ENCODE assay signal across 16 cellular contexts in genomic region chr1:114122891-114123621, GRCh38. TPM values are rescaled to one million over a fixed set of nuclear protein-coding genes. Genes with fewer than 3 reads are reported as not detected.
DNase-seq lines count a peak whose midpoint lies in the region; ATAC-seq and TF ChIP-seq lines count a peak whose summit lies in the region.
"Had no signal": no experiment of that assay in that cellular context is flagged by ENCODE, and none has a peak within 500 bp of the region (broad histone marks: within the 10 kb centered on the region; RNA-seq: fewer than 3 reads in every experiment).

No MANE protein-coding gene starts in this region.

- no peak for TF ChIP-seq POLR2A in HCT116 (IDR thresholded peaks at IDR 0.05; ENCODE audit: borderline replicate concordance, extremely low read depth, insufficient read depth, insufficient read length)

- intact Hi-C loops in HCT116 (cut with micrococcal nuclease), result no loop called here

- TF ChIP-seq CTCF in AG10803 (conservative IDR thresholded peaks at IDR 0.05; ENCODE audit: low read length) (no peak), HCT116 (IDR thresholded peaks at IDR 0.05 in 2 of 3, conservative IDR thresholded peaks at IDR 0.05 in 1 of 3; ENCODE audit: borderline replicate concordance in 1 of 3, insufficient read depth in 1 of 3, low read depth in 2 of 3, low read length in 2 of 3) (no peak), WERI-Rb-1 (IDR thresholded peaks at IDR 0.05; ENCODE audit: low read depth, low read length) (peak; percentile 34; the same call in 1 of the 2 replicates)

- H3K4me2 ChIP-seq in HCT116 (ENCODE audit: low read length) (no peak overlapping the region), Karpas-422 (ENCODE audit: low read depth, low read length, poor library complexity, severe bottlenecking) (no peak overlapping the region)

- RAD21 ChIA-PET in HCT116 (lab: Charles Lee; ENCODE audit: low non-redundant PET in 1 of 2, low total read pairs in 2 of 2, uncharacterized antibody in 2 of 2, unreplicated experiment in 2 of 2), result no interaction called here

- H3K27me3 Mint-ChIP-seq in activated CD8-positive, alpha-beta memory T cell treated with anti-CD3 and anti-CD28 coated beads, Interleukin-2, amount 10 ng/mL, durations not matched to agents 7 days and 5 days, result no peaks in the 10 kb centered on the region
- H3K27me3 Mint-ChIP-seq: naive thymus-derived CD8-positive, alpha-beta T cell had no signal

- H3K9me3 Mint-ChIP-seq in activated CD8-positive, alpha-beta memory T cell treated with anti-CD3 and anti-CD28 coated beads, Interleukin-2, amount 10 ng/mL, durations not matched to agents 7 days and 5 days (ENCODE audit: low read depth), result no peaks in the 10 kb centered on the region
- H3K9me3 Mint-ChIP-seq: activated naive CD4-positive, alpha-beta T cell treated with anti-CD3 and anti-CD28 coated beads, Interleukin-2, amount 10 ng/mL, durations not matched to agents 7 days and 5 days; effector memory CD8-positive, alpha-beta T cell; naive thymus-derived CD8-positive, alpha-beta T cell had no signal

- H3K9me2 ChIP-seq in HCT116 (ENCODE audit: insufficient read depth) (no peaks in the 10 kb centered on the region), Karpas-422 (replicated peaks; ENCODE audit: insufficient read depth, low read length) (no peaks in the 10 kb centered on the region)

- POLR2A ChIA-PET in HCT116 (lab: Charles Lee), result no interaction called here

- no peaks in the 10 kb centered on the region for H3K79me2 ChIP-seq in HCT116 (ENCODE audit: insufficient read depth, low read length)
- H3K79me2 ChIP-seq in Karpas-422 (ENCODE audit: low read length), result no peaks in the 10 kb centered on the region

- H3K4me1 ChIP-seq in HCT116 (ENCODE audit: control insufficient read depth in 1 of 2, insufficient read depth in 2 of 2, low read length in 2 of 2), result no peaks in the 10 kb centered on the region; a peak in 1 of 4 replicates
- H3K4me1 ChIP-seq in Karpas-422 (ENCODE audit: low read length), result no peaks in the 10 kb centered on the region
- H3K4me1 ChIP-seq in effector memory CD4-positive, alpha-beta T cell (ENCODE audit: control insufficient read depth, insufficient read depth, low read length, poor library complexity, severe bottlenecking), result no peaks in the 10 kb centered on the region

- H3K27ac ChIP-seq in HCT116 (ENCODE audit: low read depth, low read length), result no peak overlapping the region
- no peak overlapping the region for H3K27ac ChIP-seq in WERI-Rb-1
- H3K27ac ChIP-seq in Karpas-422 (ENCODE audit: low read length), result no peak overlapping the region
- H3K27ac ChIP-seq in effector memory CD4-positive, alpha-beta T cell (ENCODE audit: insufficient read depth, low read length, poor library complexity, severe bottlenecking), result no peak overlapping the region

- H2AFZ ChIP-seq in HCT116 (ENCODE audit: low read depth, low read length, poor library complexity, severe bottlenecking) (no peak overlapping the region), Karpas-422 (ENCODE audit: low read length) (no peak overlapping the region)

- CTCF ChIA-PET in HCT116 (lab: Charles Lee), result no interaction called here
- CTCF ChIA-PET in activated CD8-positive, alpha-beta memory T cell treated with anti-CD3 and anti-CD28 coated beads, Interleukin-2, amount 10 ng/mL, durations not matched to agents 7 days and 5 days (lab: Charles Lee), result no interaction called here

- no peak overlapping the region for H3K4me3 Mint-ChIP-seq in activated CD8-positive, alpha-beta memory T cell treated with anti-CD3 and anti-CD28 coated beads, Interleukin-2, amount 10 ng/mL, durations not matched to agents 7 days and 5 days
- H3K4me3 Mint-ChIP-seq: activated naive CD4-positive, alpha-beta T cell treated with anti-CD3 and anti-CD28 coated beads, Interleukin-2, amount 10 ng/mL, durations not matched to agents 7 days and 5 days; CD4-positive, CD25-positive, alpha-beta regulatory T cell; effector memory CD8-positive, alpha-beta T cell; naive thymus-derived CD8-positive, alpha-beta T cell had no signal

- ATAC-seq in HCT116, result no peak
- ATAC-seq in activated CD8-positive, alpha-beta memory T cell treated with anti-CD3 and anti-CD28 coated beads, Interleukin-2, amount 10 ng/mL, durations not matched to agents 7 days and 5 days, result no peak
- ATAC-seq: effector memory CD8-positive, alpha-beta T cell; naive thymus-derived CD8-positive, alpha-beta T cell; stimulated activated naive CD8-positive, alpha-beta T cell treated with anti-CD3 and anti-CD28 coated beads, Interleukin-15, Interleukin-2, amounts not matched to agents 100 U/mL and 50 U/mL, for 24 hours had no signal

- H3K27me3 ChIP-seq in HCT116 (ENCODE audit: insufficient read depth, low read length) (no peaks in the 10 kb centered on the region), WERI-Rb-1 (ENCODE audit: insufficient read depth, low read depth, severe bottlenecking) (no peaks in the 10 kb centered on the region), Karpas-422 (ENCODE audit: low read length) (no peaks in the 10 kb centered on the region)
- no peaks in the 10 kb centered on the region for H3K27me3 ChIP-seq in effector memory CD4-positive, alpha-beta T cell (replicated peaks; ENCODE audit: control insufficient read depth, insufficient read depth, low read length, poor library complexity, severe bottlenecking)

- H3K9ac ChIP-seq in HCT116 (ENCODE audit: low read length) (no peak overlapping the region), Karpas-422 (ENCODE audit: low read length) (no peak overlapping the region)

- no peak overlapping the region for H3K4me3 ChIP-seq in AG10803 (ENCODE audit: low read length)
- H3K4me3 ChIP-seq in HCT116 (replicated peaks in 1 of 2; ENCODE audit: low read depth in 1 of 2, low read length in 2 of 2), result no peak overlapping the region
- H3K4me3 ChIP-seq in WERI-Rb-1 (ENCODE audit: low read depth, low read length), result no peak overlapping the region
- H3K4me3 ChIP-seq in Karpas-422 (ENCODE audit: low read length), result no peak overlapping the region
- no peak overlapping the region for H3K4me3 ChIP-seq in effector memory CD4-positive, alpha-beta T cell (ENCODE audit: insufficient read depth, low read depth, low read length, poor library complexity, severe bottlenecking)

- no peaks in the 10 kb centered on the region for H3K4me1 Mint-ChIP-seq in activated CD8-positive, alpha-beta memory T cell treated with anti-CD3 and anti-CD28 coated beads, Interleukin-2, amount 10 ng/mL, durations not matched to agents 7 days and 5 days
- H3K4me1 Mint-ChIP-seq: activated naive CD4-positive, alpha-beta T cell treated with anti-CD3 and anti-CD28 coated beads, Interleukin-2, amount 10 ng/mL, durations not matched to agents 7 days and 5 days had no signal

- BruUV-seq in HCT116 (replicated peaks; lab: Mats Ljungman, UMichigan), result no TSS peak

- H3K9me3 ChIP-seq in HCT116 (ENCODE audit: control insufficient read depth in 1 of 2, insufficient read depth in 1 of 2, low read depth in 1 of 2, low read length in 2 of 2) (no peaks in the 10 kb centered on the region), WERI-Rb-1 (ENCODE audit: severe bottlenecking) (no peaks in the 10 kb centered on the region), Karpas-422 (ENCODE audit: low read length) (no peaks in the 10 kb centered on the region)
- no peaks in the 10 kb centered on the region for H3K9me3 ChIP-seq in effector memory CD4-positive, alpha-beta T cell (ENCODE audit: control insufficient read depth, low read length)

- H3K36me3 Mint-ChIP-seq in activated CD8-positive, alpha-beta memory T cell treated with anti-CD3 and anti-CD28 coated beads, Interleukin-2, amount 10 ng/mL, durations not matched to agents 7 days and 5 days, result no peaks in the 10 kb centered on the region
- H3K36me3 Mint-ChIP-seq: activated naive CD4-positive, alpha-beta T cell treated with anti-CD3 and anti-CD28 coated beads, Interleukin-2, amount 10 ng/mL, durations not matched to agents 7 days and 5 days; CD4-positive, CD25-positive, alpha-beta regulatory T cell; naive thymus-derived CD8-positive, alpha-beta T cell had no signal

- no peak overlapping the region for H3K27ac Mint-ChIP-seq in activated CD8-positive, alpha-beta memory T cell treated with anti-CD3 and anti-CD28 coated beads, Interleukin-2, amount 10 ng/mL, durations not matched to agents 7 days and 5 days
- H3K27ac Mint-ChIP-seq: activated naive CD4-positive, alpha-beta T cell treated with anti-CD3 and anti-CD28 coated beads, Interleukin-2, amount 10 ng/mL, durations not matched to agents 7 days and 5 days; CD4-positive, CD25-positive, alpha-beta regulatory T cell; naive thymus-derived CD8-positive, alpha-beta T cell had no signal

- peak; percentile 16 for DNase-seq in AG10803 (ENCODE audit: low read depth)
- no peak for DNase-seq in HCT116 (ENCODE audit: low read depth, low spot score)
- no peak for DNase-seq in WERI-Rb-1
- DNase-seq in iPS-NIHi11 (ENCODE audit: low spot score), result peak; percentile 33
- no peak for DNase-seq in Karpas-422
- no peak for DNase-seq in activated CD8-positive, alpha-beta memory T cell treated with anti-CD3 and anti-CD28 coated beads, Interleukin-2, amount 10 ng/mL, durations not matched to agents 7 days and 5 days
- no peak for DNase-seq in NCI-H2171 (lab: John Stamatoyannopoulos, UW)
- DNase-seq in effector memory CD4-positive, alpha-beta T cell, result no peak
- DNase-seq: activated CD4-positive, alpha-beta T cell treated with anti-CD3 and anti-CD28 coated beads for 48 hours; activated naive CD4-positive, alpha-beta T cell treated with anti-CD3 and anti-CD28 coated beads, Interleukin-2, amount 10 ng/mL, durations not matched to agents 7 days and 5 days; CD4-positive, CD25-positive, alpha-beta regulatory T cell; effector memory CD8-positive, alpha-beta T cell; naive thymus-derived CD8-positive, alpha-beta T cell; NCI-H2029 treated with DMSO at 0.1 percent for 48 hours; Right ventricle myocardium superior; stimulated activated naive CD8-positive, alpha-beta T cell treated with anti-CD3 and anti-CD28 coated beads, Interleukin-15, Interleukin-2, amounts not matched to agents 100 U/mL and 50 U/mL, for 24 hours had no signal

- H3K36me3 ChIP-seq in HCT116 (ENCODE audit: control insufficient read depth in 1 of 2, insufficient read depth in 2 of 2, low read length in 2 of 2) (no peaks in the 10 kb centered on the region), WERI-Rb-1 (no peaks in the 10 kb centered on the region), Karpas-422 (ENCODE audit: insufficient read depth, low read length) (no peaks in the 10 kb centered on the region)
- H3K36me3 ChIP-seq in effector memory CD4-positive, alpha-beta T cell (ENCODE audit: control insufficient read depth, insufficient read depth, low read length), result no peaks in the 10 kb centered on the region

- 0 out of 2 replicates have a peak, but pooled peaks have one; percentile 5 for TF ChIP-seq RAD21 in HCT116 (IDR thresholded peaks at IDR 0.05; ENCODE audit: low read depth)

- no peaks in the 10 kb centered on the region for H4K20me1 ChIP-seq in HCT116 (ENCODE audit: insufficient read depth)
- no peaks in the 10 kb centered on the region for H4K20me1 ChIP-seq in Karpas-422 (ENCODE audit: insufficient read depth, low read depth, low read length)

TF ChIP-seq in HCT116, 20 proteins besides CTCF, POLR2A, EP300 and RAD21 (continues in another document):
- no peak for TF ChIP-seq SIN3A (IDR thresholded peaks at IDR 0.05; ENCODE audit: low read depth)

RNA-seq across cellular contexts. Expression of gene SYT6, which starts 30.6 kb away (rescaled TPM):
- not detected for total RNA-seq in HCT116 (2021; ENCODE audit: unreplicated experiment)
- polyA plus RNA-seq in HCT116 (2012), result not detected in 2 replicates
- total RNA-seq in Karpas-422 (2014; rRNA removed; shearing (Covaris generic); ENCODE audit: low replicate concordance), result not detected in 2 replicates
- total RNA-seq in activated CD8-positive, alpha-beta memory T cell treated with anti-CD3 and anti-CD28 coated beads, Interleukin-2, amount 10 ng/mL, durations not matched to agents 7 days and 5 days, result not detected
- total RNA-seq: naive thymus-derived CD8-positive, alpha-beta T cell; Right ventricle myocardium superior had no signal
- polyA plus RNA-seq: CD4-positive, CD25-positive, alpha-beta regulatory T cell; naive thymus-derived CD8-positive, alpha-beta T cell had no signal

Comparison
In these comparisons a context has a peak if more than half of its experiments do, and no peak if none do; other contexts are left out.
1. DNase-seq: peak in AG10803 (single experiment) and iPS-NIHi11 (single experiment); none in HCT116 (single experiment), WERI-Rb-1 (single experiment), Karpas-422 (single experiment), activated CD8-positive, alpha-beta memory T cell treated with anti-CD3 and anti-CD28 coated beads, Interleukin-2, amount 10 ng/mL, durations not matched to agents 7 days and 5 days (single experiment), NCI-H2171 (single experiment) and effector memory CD4-positive, alpha-beta T cell (0 of 3).